Comparison of ENCODE assay signal across 9 cellular contexts in the genomic region with DNA sequence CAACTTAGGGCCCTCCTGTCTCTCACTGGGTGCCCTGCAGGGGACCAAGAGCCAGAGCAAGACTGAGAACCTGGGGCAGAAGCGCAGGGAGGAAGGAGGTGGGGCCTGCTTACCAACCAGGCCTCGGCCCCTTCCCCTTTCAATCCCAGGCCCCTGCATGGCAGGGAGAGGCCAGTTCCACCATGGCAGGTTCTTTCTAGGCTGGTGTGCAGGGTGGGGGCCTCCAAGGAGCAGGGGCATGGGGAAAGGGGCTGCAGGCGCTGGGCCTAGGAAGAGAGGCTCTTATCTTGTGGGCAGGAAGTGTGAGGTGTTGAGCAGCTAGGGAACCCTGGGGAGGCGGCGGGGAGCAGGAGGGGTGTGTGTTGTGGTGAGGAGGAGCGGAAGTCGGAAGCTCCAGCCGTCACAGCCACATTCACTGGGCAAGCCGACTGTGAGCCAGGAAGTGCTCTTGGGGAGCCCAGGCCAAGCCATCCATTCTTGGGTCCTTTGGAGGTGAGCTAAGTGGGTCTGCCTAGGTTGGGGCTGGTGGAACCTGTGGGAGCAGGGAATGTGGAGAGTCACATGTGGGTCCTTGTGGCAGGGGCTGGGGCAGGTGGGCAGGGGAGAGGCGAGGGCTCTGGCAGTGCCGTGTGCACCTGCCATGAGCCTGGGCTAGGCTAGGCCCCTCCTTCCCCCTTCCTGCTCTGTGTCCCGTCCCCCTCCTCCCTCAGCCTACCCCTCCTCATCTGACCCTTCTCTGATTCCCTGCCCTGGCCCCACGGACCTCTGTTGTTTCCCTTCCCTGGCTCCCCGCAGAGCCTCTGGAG. TPM values are rescaled to one million over a fixed set of nuclear protein-coding genes. Genes with fewer than 3 reads are reported as not detected.
DNase-seq lines count a peak whose midpoint lies in the region; ATAC-seq and TF ChIP-seq lines count a peak whose summit lies in the region.
"Had no signal": no experiment of that assay in that cellular context is flagged by ENCODE, and none has a peak within 500 bp of the region (broad histone marks: within the 10 kb centered on the region; RNA-seq: fewer than 3 reads in every experiment).

Gene PSD4, plus strand, starts transcription at position 409 of the 806 bp plus-strand sequence. CDS start 8,486 bp downstream, outside the sequence.

- DNase-seq in NK-92 treated with Interleukin-12 subunit alpha and Interleukin-12 subunit beta, amount 100 ng/mL, for 24 hours (lab: John Stamatoyannopoulos, UW) = peak; percentile 90
- DNase-seq in activated T-cell treated with anti-CD3 and anti-CD28 coated beads for 4 hours = peak; percentile 73
- DNase-seq in iPS-NIHi7 (ENCODE audit: extremely low spot score) = peak; percentile 31
- peak; percentile 72 to 90 (median 73) for DNase-seq in stimulated activated CD4-positive, alpha-beta T cell treated with anti-CD3 and anti-CD28 coated beads, TNF-alpha, amount 100 ng/mL, for 24 hours (ENCODE audit: low read depth in 3 of 3)
- no peak for DNase-seq in AG08396 (ENCODE audit: low spot score)
- no peak for DNase-seq in osteocyte (ENCODE audit: extremely low spot score, unreplicated experiment)

- peak; percentile 62 for ATAC-seq in HG02623 (IDR thresholded peaks at IDR 0.05; ENCODE audit: unreplicated experiment)

- TF ChIP-seq CTCF in GM12875 (IDR thresholded peaks at IDR 0.05; ENCODE audit: borderline replicate concordance, insufficient read depth, low read depth, low read length) (no peak), osteocyte (IDR thresholded peaks at IDR 0.05) (no peak)

- H3K27ac Mint-ChIP-seq in osteocyte (ENCODE audit: unreplicated experiment) = no peak within 1 kb of the TSS

- no peaks in the 10 kb centered on the region for H3K4me1 Mint-ChIP-seq in osteocyte (ENCODE audit: unreplicated experiment)

- no peak within 1 kb of the TSS for H3K4me3 Mint-ChIP-seq in osteocyte (ENCODE audit: unreplicated experiment)
- H3K4me3 Mint-ChIP-seq: nephron had no signal

- peaks cover 2% of the 10 kb centered on the region for H3K27me3 Mint-ChIP-seq in osteocyte (ENCODE audit: unreplicated experiment)

- no peaks in the 10 kb centered on the region for H3K9me3 Mint-ChIP-seq in osteocyte (ENCODE audit: unreplicated experiment)
- H3K9me3 Mint-ChIP-seq: nephron had no signal

- H3K4me3 ChIP-seq in GM12875 (ENCODE audit: low read depth, low read length) = peak within 1 kb of the TSS; percentile 67

- no peaks in the 10 kb centered on the region for H3K36me3 Mint-ChIP-seq in osteocyte (ENCODE audit: unreplicated experiment)

RNA-seq across cellular contexts. Expression of gene PSD4, which starts in this region (rescaled TPM):
- 6.3 and 8.9 TPM in 2 replicates for total RNA-seq in osteocyte

Comparison
In these comparisons a context has a peak if more than half of its experiments do, and no peak if none do; other contexts are left out.
1. DNase-seq: peak in NK-92 treated with Interleukin-12 subunit alpha and Interleukin-12 subunit beta, amount 100 ng/mL, for 24 hours (single experiment), activated T-cell treated with anti-CD3 and anti-CD28 coated beads for 4 hours (single experiment), iPS-NIHi7 (single experiment) and stimulated activated CD4-positive, alpha-beta T cell treated with anti-CD3 and anti-CD28 coated beads, TNF-alpha, amount 100 ng/mL, for 24 hours (3 of 3); none in AG08396 (single experiment) and osteocyte (single experiment).